16 cellular contexts compared by ENCODE assay signal in the genomic region with DNA sequence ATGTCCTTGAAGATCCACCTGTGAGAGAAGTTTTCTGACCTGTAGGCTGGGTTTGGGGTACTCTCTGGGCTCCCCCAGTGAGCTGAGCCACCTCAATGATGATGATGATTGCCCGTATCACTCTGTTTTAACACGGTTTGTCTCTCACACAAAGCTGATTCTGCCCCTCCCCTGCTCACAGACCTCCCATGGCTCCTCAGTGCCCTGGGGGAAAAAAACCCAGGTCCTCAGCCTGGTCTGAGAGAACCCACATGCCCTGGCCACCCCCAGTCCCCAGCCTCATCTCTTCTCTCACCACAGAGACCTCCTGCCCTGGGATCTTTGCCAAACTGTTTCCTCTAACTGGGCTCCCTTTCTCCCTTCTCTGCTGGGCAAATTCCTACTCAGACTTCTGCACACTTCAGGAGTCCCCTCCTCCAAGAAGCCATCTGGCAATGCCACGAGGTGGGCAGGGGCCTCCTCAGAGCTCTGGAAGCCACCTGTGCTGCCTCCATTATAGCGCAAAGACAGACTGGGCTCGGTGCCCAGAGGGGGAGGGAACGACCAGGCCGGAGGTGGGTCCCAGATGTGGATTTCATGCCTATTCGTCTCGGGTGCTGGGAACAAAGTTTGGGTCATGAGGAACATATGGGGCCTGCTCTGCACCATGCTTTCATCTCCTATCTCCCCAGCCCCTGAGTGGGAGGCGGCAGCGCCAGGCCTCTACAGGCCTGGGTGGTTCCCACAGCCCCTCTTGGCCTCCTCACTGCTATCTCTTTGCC. TPM values are rescaled to one million over a fixed set of nuclear protein-coding genes. Genes with fewer than 3 reads are reported as not detected.
DNase-seq lines count a peak whose midpoint lies in the region; ATAC-seq and TF ChIP-seq lines count a peak whose summit lies in the region.
"Had no signal": no experiment of that assay in that cellular context is flagged by ENCODE, and none has a peak within 500 bp of the region (broad histone marks: within the 10 kb centered on the region; RNA-seq: fewer than 3 reads in every experiment).

No MANE protein-coding gene starts in this region.

- intact Hi-C loops in aorta (cut with DNase I), result no loop called here

- no peak overlapping the region for H2AFZ ChIP-seq in hepatocyte

- peak overlapping the region; percentile 67; the same call in 1 of the 2 replicates for H3K9ac ChIP-seq in BLaER1

- TF ChIP-seq POLR2A in erythroblast (IDR thresholded peaks at IDR 0.05; ENCODE audit: low read length), result no peak

- no peak overlapping the region for H3K4me3 ChIP-seq in BLaER1
- H3K4me3 ChIP-seq in hepatocyte, result no peak overlapping the region
- H3K4me3 ChIP-seq in aorta (ENCODE audit: low read length in 2 of 2), result no peak overlapping the region
- H3K4me3 ChIP-seq: HAP-1, Peyer's patch had no signal

- H3K9me3 ChIP-seq in BLaER1 (no peaks in the 10 kb centered on the region), hepatocyte (ENCODE audit: low read depth) (no peaks in the 10 kb centered on the region), aorta (ENCODE audit: control insufficient read depth, low read length) (no peaks in the 10 kb centered on the region)
- H3K9me3 ChIP-seq: HAP-1, Peyer's patch had no signal

- no peaks in the 10 kb centered on the region for H3K9me2 ChIP-seq in hepatocyte (replicated peaks; ENCODE audit: insufficient read depth)

- H3K27me3 ChIP-seq in BLaER1 (no peaks in the 10 kb centered on the region), hepatocyte (no peaks in the 10 kb centered on the region), aorta (ENCODE audit: control insufficient read depth in 1 of 2, insufficient read depth in 2 of 2, low read length in 1 of 2) (no peaks in the 10 kb centered on the region)
- H3K27me3 ChIP-seq: Peyer's patch had no signal

- no peaks in the 10 kb centered on the region for H3K79me2 ChIP-seq in hepatocyte

- H4K20me1 ChIP-seq in BLaER1 (no peaks in the 10 kb centered on the region), hepatocyte (ENCODE audit: insufficient read depth, poor library complexity, severe bottlenecking) (no peaks in the 10 kb centered on the region)

- ATAC-seq in aorta (ENCODE audit: low FRiP score) (no peak), GM21381 (IDR thresholded peaks at IDR 0.05; ENCODE audit: unreplicated experiment) (no peak)
- ATAC-seq: T-helper 17 cell had no signal

- H3K27ac ChIP-seq in BLaER1 (peak overlapping the region; percentile 75), hepatocyte (no peak overlapping the region), aorta (ENCODE audit: low read depth in 1 of 2, low read length in 2 of 2) (no peak overlapping the region)
- H3K27ac ChIP-seq: C4-2B, Peyer's patch had no signal

- H3K36me3 ChIP-seq in BLaER1 (no peaks in the 10 kb centered on the region), hepatocyte (replicated peaks; ENCODE audit: insufficient read depth, low read depth) (no peaks in the 10 kb centered on the region), aorta (ENCODE audit: control insufficient read depth in 1 of 2, insufficient read depth in 2 of 2, low read length in 1 of 2) (no peaks in the 10 kb centered on the region)
- H3K36me3 ChIP-seq: HAP-1, Peyer's patch had no signal

- H3K4me2 ChIP-seq in BLaER1 (peak overlapping the region; percentile 70), hepatocyte (no peak overlapping the region)

- no peak for TF ChIP-seq CTCF in hepatocyte (IDR thresholded peaks at IDR 0.05; ENCODE audit: poor library complexity)

- peak in 58 of 76 experiments; percentile 16 to 76 (median 54) for DNase-seq in HUDEP-2 (lab: John Stamatoyannopoulos, UW; ENCODE audit: unreplicated experiment in 76 of 76)
- peak; percentile 77 for DNase-seq in NCI-H82 treated with DMSO at 0.1 percent for 48 hours (lab: John Stamatoyannopoulos, UW; ENCODE audit: unreplicated experiment)
- peak; percentile 27 for DNase-seq in hepatocyte (ENCODE audit: low spot score)
- DNase-seq in iPS-NIHi7 (ENCODE audit: extremely low spot score), result no peak
- DNase-seq in aorta, result no peak
- DNase-seq in erythroblast (lab: John Stamatoyannopoulos, UW), result no peak
- DNase-seq: activated CD4-positive, alpha-beta T cell treated with anti-CD3 and anti-CD28 coated beads, Interleukin-2, amount 50 U/mL, for 4 hours; islet precursor cell; retina; stimulated activated CD4-positive, alpha-beta T cell treated with anti-CD3 and anti-CD28 coated beads, Interleukin-4, amount 100 ng/mL, for 4 hours; T-helper 17 cell had no signal

- WGBS in hepatocyte (ENCODE audit: low lambda C conversion rate, missing lambda C conversion rate), result 74% methylated on average over 11 of the region's 11 CpGs
- 36 to 42% methylated on average over 11 of the region's 11 CpGs for WGBS in aorta, 2 donors

- H3K4me1 ChIP-seq in BLaER1 (peaks cover 63% of the 10 kb centered on the region), hepatocyte (ENCODE audit: insufficient read depth) (no peaks in the 10 kb centered on the region), aorta (ENCODE audit: control insufficient read depth in 1 of 2, insufficient read depth in 2 of 2, low read length in 2 of 2) (no peaks in the 10 kb centered on the region)
- H3K4me1 ChIP-seq: HAP-1, Peyer's patch had no signal

RNA-seq across cellular contexts. Expression of a gene that starts 8.5 kb away (rescaled TPM):
- total RNA-seq in hepatocyte (11.7 and 12.0 TPM in 2 replicates), aorta (10 to 100 TPM in 1 of 2 donors, 1 to 10 TPM in 1; 6.4 to 12.0 TPM)
- polyA plus RNA-seq in hepatocyte (43.6 and 48.6 TPM in 2 replicates), aorta (10 to 100 TPM; 13.9 to 59.5 TPM)

RNA-seq across cellular contexts. Expression of a gene that starts 17.3 kb away (rescaled TPM):
- 3.9 and 5.4 TPM in 2 replicates for total RNA-seq in hepatocyte
- polyA plus RNA-seq in hepatocyte, result 11.8 and 20.4 TPM in 2 replicates
- 10 to 100 TPM in 1 of 2 donors, 1 to 10 TPM in 1; 1.5 to 10.7 TPM for total RNA-seq in aorta
- polyA plus RNA-seq in aorta, result 1 to 10 TPM; 5.3 to 6.8 TPM

RNA-seq across cellular contexts. Expression of a gene that starts 18.3 kb away (rescaled TPM):
- 0.08 TPM in 1 of 2 replicates, not detected in the other for total RNA-seq in hepatocyte
- polyA plus RNA-seq in hepatocyte, result 0.33 and 0.60 TPM in 2 replicates
- under 1 TPM; 0.52 to 0.96 TPM for total RNA-seq in aorta
- polyA plus RNA-seq in aorta, result 1 to 10 TPM in 1 of 2 donors, not detected in 1; 2.0 TPM

RNA-seq across cellular contexts. Expression of a gene that starts 35.2 kb away (rescaled TPM):
- total RNA-seq in hepatocyte, result 45.2 and 56.7 TPM in 2 replicates
- 39.4 and 48.2 TPM in 2 replicates for polyA plus RNA-seq in hepatocyte
- 10 to 100 TPM; 14.6 to 17.9 TPM for total RNA-seq in aorta
- 10 to 100 TPM; 21.5 to 25.4 TPM for polyA plus RNA-seq in aorta

RNA-seq across cellular contexts. Expression of a gene that starts 35.5 kb away (rescaled TPM):
- total RNA-seq in hepatocyte, result 1,372 and 1,462 TPM in 2 replicates
- 616 and 623 TPM in 2 replicates for polyA plus RNA-seq in hepatocyte
- total RNA-seq in aorta, result 100 to 1,000 TPM; 900 to 909 TPM
- polyA plus RNA-seq in aorta, result 1,000 to 10,000 TPM; 2,172 to 2,376 TPM

Comparison
In these comparisons a context has a peak if more than half of its experiments do, and no peak if none do; other contexts are left out.
1. DNase-seq: peak in HUDEP-2 (58 of 76), NCI-H82 treated with DMSO at 0.1 percent for 48 hours (single experiment) and hepatocyte (single experiment); none in iPS-NIHi7 (single experiment), aorta (0 of 2) and erythroblast (0 of 2).